ENCODE assay signal across 8 cellular contexts in genomic region chr3:143971367-143972154, GRCh38. TPM values are rescaled to one million over a fixed set of nuclear protein-coding genes. Genes with fewer than 3 reads are reported as not detected.
DNase-seq lines count a peak whose midpoint lies in the region; ATAC-seq and TF ChIP-seq lines count a peak whose summit lies in the region.

Gene DIPK2A (plus strand): TSS chr3:143971823. CDS start chr3:143972333, 510 bp downstream.

- peaks cover 0 to 6% of the 10 kb centered on the region in 2 donors for H3K27me3 Mint-ChIP-seq in natural killer cell treated with Interleukin-12 subunit alpha and Interleukin-12 subunit beta and Interleukin-15 and Interleukin-18, amount 100 ng/mL, for 72 hours

- peak within 1 kb of the TSS; percentile 95 for H3K4me3 Mint-ChIP-seq in natural killer cell treated with Interleukin-12 subunit alpha and Interleukin-12 subunit beta and Interleukin-15 and Interleukin-18, amount 100 ng/mL, for 72 hours

- peaks cover 20 to 23% of the 10 kb centered on the region in 2 donors for H3K4me1 Mint-ChIP-seq in natural killer cell treated with Interleukin-12 subunit alpha and Interleukin-12 subunit beta and Interleukin-15 and Interleukin-18, amount 100 ng/mL, for 72 hours (ENCODE audit: low read depth in 2 of 2)

- in situ Hi-C loops in HAP-1 (cut with MboI; ENCODE audit: low sequenced_read_pairs): no loop called here

- H3K4me1 ChIP-seq in ES-I3 (ENCODE audit: insufficient read depth, low read length) (peaks cover 5% of the 10 kb centered on the region; the same call in 1 of the 2 replicates), HAP-1 (peaks cover 14% of the 10 kb centered on the region)

- H3K4me3 ChIP-seq in HAP-1 (peak within 1 kb of the TSS; percentile 79), MG63 (peak within 1 kb of the TSS; percentile 77), fibroblast of pulmonary artery (replicated peaks; ENCODE audit: low read depth, low read length) (peak within 1 kb of the TSS; percentile 58)

- H3K27me3 ChIP-seq in HAP-1 (ENCODE audit: low read depth) (no peaks in the 10 kb centered on the region), MG63 (no peaks in the 10 kb centered on the region)

- H3K36me3 ChIP-seq in ES-I3 (ENCODE audit: insufficient read depth, low read length) (no peaks in the 10 kb centered on the region), HAP-1 (replicated peaks) (no peaks in the 10 kb centered on the region), MG63 (no peaks in the 10 kb centered on the region)

- H3K9me3 Mint-ChIP-seq in natural killer cell treated with Interleukin-12 subunit alpha and Interleukin-12 subunit beta and Interleukin-15 and Interleukin-18, amount 100 ng/mL, for 72 hours: no peaks in the 10 kb centered on the region

- H3K9me3 ChIP-seq in ES-I3 (ENCODE audit: control insufficient read depth, insufficient read depth, low read length) (no peaks in the 10 kb centered on the region), HAP-1 (no peaks in the 10 kb centered on the region), MG63 (no peaks in the 10 kb centered on the region)

- peak within 1 kb of the TSS; percentile 99 for H3K9ac ChIP-seq in ES-I3 (ENCODE audit: low read depth, low read length)

- DNase-seq in HAP-1 (ENCODE audit: low spot score in 2 of 2) (peak; percentile 93 to 97), MG63 (peak; percentile 97), SHP77 (lab: John Stamatoyannopoulos, UW) (peak; percentile 87), fibroblast of pulmonary artery (ENCODE audit: low read depth) (peak; percentile 96)
- DNase-seq in activated effector memory CD4-positive, alpha-beta T cell treated with Interleukin-2 at 50 U/mL for 16 hours: peak; percentile 90
- peak; percentile 95 for DNase-seq in natural killer cell treated with Interleukin-12 subunit alpha and Interleukin-12 subunit beta and Interleukin-15 and Interleukin-18, amount 100 ng/mL, for 72 hours (ENCODE audit: low spot score)
- DNase-seq in stimulated activated naive CD4-positive, alpha-beta T cell treated with Interleukin-2 at 50 U/mL for 16 hours (lab: John Stamatoyannopoulos, UW): peak; percentile 94

- no peak for TF ChIP-seq CTCF in fibroblast of pulmonary artery (IDR thresholded peaks at IDR 0.05; ENCODE audit: low read length, missing control alignments)

- peaks cover 6% of the 10 kb centered on the region for H3K36me3 Mint-ChIP-seq in natural killer cell treated with Interleukin-12 subunit alpha and Interleukin-12 subunit beta and Interleukin-15 and Interleukin-18, amount 100 ng/mL, for 72 hours

- H3K27ac Mint-ChIP-seq in natural killer cell treated with Interleukin-12 subunit alpha and Interleukin-12 subunit beta and Interleukin-15 and Interleukin-18, amount 100 ng/mL, for 72 hours: peak within 1 kb of the TSS; percentile 86 to 93

- peak; percentile 81 to 87 for ATAC-seq in natural killer cell treated with Interleukin-12 subunit alpha and Interleukin-12 subunit beta and Interleukin-15 and Interleukin-18, amount 100 ng/mL, for 72 hours

RNA-seq across cellular contexts. Expression of gene DIPK2A, which starts in this region (rescaled TPM):
- 14.0 and 24.4 TPM in 2 replicates for total RNA-seq in MG63 (2014; rRNA removed; shearing (Covaris generic); ENCODE audit: low replicate concordance)
- total RNA-seq in natural killer cell treated with Interleukin-12 subunit alpha and Interleukin-12 subunit beta and Interleukin-15 and Interleukin-18, amount 100 ng/mL, for 72 hours: 10 to 100 TPM; 23.0 to 30.9 TPM

Comparison
In these comparisons a context has a peak if more than half of its experiments do, and no peak if none do; other contexts are left out.
1. Peak in every context shown above with its lines: DNase-seq, ATAC-seq and H3K4me3 ChIP-seq.